8 cellular contexts compared by ENCODE assay signal in the genomic region with DNA sequence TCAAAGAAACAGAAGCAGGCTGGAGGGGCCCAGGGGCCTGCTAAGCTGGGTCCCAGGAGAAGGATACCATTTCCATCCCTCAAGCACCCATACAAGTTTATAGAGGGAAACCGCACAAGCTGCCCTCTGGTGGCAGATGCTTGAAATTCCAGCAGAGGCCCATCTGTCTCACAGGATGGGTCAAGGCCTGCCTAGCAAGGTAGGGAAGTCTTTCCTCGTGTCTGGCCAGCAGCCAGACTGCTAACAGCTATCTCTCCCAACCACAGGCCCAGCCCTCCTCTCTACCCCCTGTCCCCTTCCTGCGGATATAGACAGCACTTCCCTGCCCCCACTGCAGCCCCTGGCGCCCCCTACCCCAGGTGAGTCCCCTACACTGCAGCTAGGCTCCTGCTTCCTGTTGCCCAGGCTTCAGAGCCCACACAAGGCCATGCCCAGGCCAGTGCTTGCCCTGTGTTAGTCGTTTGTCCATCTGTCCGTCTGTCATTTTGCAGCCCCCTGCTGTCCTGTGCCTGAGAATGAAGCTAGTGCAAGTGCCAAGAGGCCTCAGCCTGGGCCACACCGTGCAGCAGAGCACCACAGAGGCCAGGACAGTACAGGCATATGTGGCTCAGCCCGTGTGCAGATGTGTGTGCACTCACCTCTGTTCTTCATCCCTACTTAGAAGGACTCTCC. TPM values are rescaled to one million over a fixed set of nuclear protein-coding genes. Genes with fewer than 3 reads are reported as not detected.
A peak's percentile ranks its signal among the peaks of the same experiment; 100 is the strongest.
DNase-seq lines count a peak whose midpoint lies in the region; ATAC-seq, FAIRE-seq and TF ChIP-seq lines count a peak whose summit lies in the region.

No MANE protein-coding gene starts in this region.

- no peak overlapping the region for H3K9ac ChIP-seq in GM23248

- no peaks in the 10 kb centered on the region for H3K9me3 ChIP-seq in GM23248 (ENCODE audit: low read depth)

- H3K36me3 ChIP-seq in GM23248 (ENCODE audit: low read depth), result peaks cover 9% of the 10 kb centered on the region

- DNase-seq in D721Med (ENCODE audit: insufficient read length, low spot score), result no peak
- peak; percentile 83 for DNase-seq in GM23248
- DNase-seq in NCI-H1694 treated with DMSO at 0.1 percent for 48 hours (lab: John Stamatoyannopoulos, UW), result peak; percentile 64
- peak; percentile 72 for DNase-seq in UCSD-AML1 (lab: John Stamatoyannopoulos, UW; ENCODE audit: unreplicated experiment)
- peak; percentile 39 to 57 for DNase-seq in central memory CD8-positive, alpha-beta T cell (ENCODE audit: low spot score in 2 of 2)
- peak; percentile 58 for DNase-seq in kidney glomerular epithelial cell (lab: John Stamatoyannopoulos, UW)
- peak; percentile 51 to 78 for DNase-seq in stimulated activated effector memory CD8-positive, alpha-beta T cell treated with anti-CD3 and anti-CD28 coated beads, Interleukin-12 subunit alpha, Interleukin-12 subunit beta, amount 100 ng/mL, for 72 hours (ENCODE audit: low spot score in 2 of 2)

- in situ Hi-C loops in GM23248 (cut with MboI), result loop anchor here (5.0 kb wide), 1 partner anchor 98 kb away; no protein-coding TSS in a partner anchor

- peak; percentile 61 for ATAC-seq in central memory CD8-positive, alpha-beta T cell (replicated peaks; ENCODE audit: extremely low read depth, poor library complexity, severe bottlenecking)
- peak; percentile 59 for ATAC-seq in stimulated activated effector memory CD8-positive, alpha-beta T cell treated with anti-CD3 and anti-CD28 coated beads, Interleukin-12 subunit alpha, Interleukin-12 subunit beta, amount 100 ng/mL, for 72 hours
- no peak for ATAC-seq in GM18870 (IDR thresholded peaks at IDR 0.05; ENCODE audit: unreplicated experiment)

- peak; percentile 63 for TF ChIP-seq CTCF in D721Med (IDR thresholded peaks at IDR 0.05; ENCODE audit: insufficient read depth, missing control alignments)

- no peaks in the 10 kb centered on the region for H3K27me3 ChIP-seq in GM23248 (replicated peaks; ENCODE audit: insufficient read depth)

- peaks cover 10% of the 10 kb centered on the region; the same call in 1 of the 2 replicates for H3F3A ChIP-seq in GM23248 (ENCODE audit: insufficient read depth)

- H3K36me3 Mint-ChIP-seq in central memory CD8-positive, alpha-beta T cell (ENCODE audit: insufficient read depth), result peaks cover 80% of the 10 kb centered on the region
- peaks cover 65% of the 10 kb centered on the region for H3K36me3 Mint-ChIP-seq in stimulated activated effector memory CD8-positive, alpha-beta T cell treated with anti-CD3 and anti-CD28 coated beads, Interleukin-12 subunit alpha, Interleukin-12 subunit beta, amount 100 ng/mL, for 72 hours

- H3K4me3 ChIP-seq in GM23248, result no peak overlapping the region

- no peaks in the 10 kb centered on the region for H4K20me1 ChIP-seq in GM23248 (ENCODE audit: insufficient read depth)

- no peak overlapping the region for H2AFZ ChIP-seq in GM23248

- peaks cover 67% of the 10 kb centered on the region for H3K4me1 Mint-ChIP-seq in central memory CD8-positive, alpha-beta T cell
- H3K4me1 Mint-ChIP-seq in stimulated activated effector memory CD8-positive, alpha-beta T cell treated with anti-CD3 and anti-CD28 coated beads, Interleukin-12 subunit alpha, Interleukin-12 subunit beta, amount 100 ng/mL, for 72 hours, result peaks cover 74% of the 10 kb centered on the region

- H3K9me3 Mint-ChIP-seq in central memory CD8-positive, alpha-beta T cell, result no peaks in the 10 kb centered on the region
- no peaks in the 10 kb centered on the region for H3K9me3 Mint-ChIP-seq in stimulated activated effector memory CD8-positive, alpha-beta T cell treated with anti-CD3 and anti-CD28 coated beads, Interleukin-12 subunit alpha, Interleukin-12 subunit beta, amount 100 ng/mL, for 72 hours

- peak overlapping the region; percentile 85 for H3K27ac Mint-ChIP-seq in central memory CD8-positive, alpha-beta T cell (ENCODE audit: low read depth)
- peak overlapping the region; percentile 53 for H3K27ac Mint-ChIP-seq in stimulated activated effector memory CD8-positive, alpha-beta T cell treated with anti-CD3 and anti-CD28 coated beads, Interleukin-12 subunit alpha, Interleukin-12 subunit beta, amount 100 ng/mL, for 72 hours

- H3K4me2 ChIP-seq in GM23248 (ENCODE audit: unreplicated experiment), result no peak overlapping the region

- no peak for FAIRE-seq in D721Med (lab: Jason Lieb, UNC)

- H3K4me3 Mint-ChIP-seq in central memory CD8-positive, alpha-beta T cell, result no peak overlapping the region
- no peak overlapping the region for H3K4me3 Mint-ChIP-seq in stimulated activated effector memory CD8-positive, alpha-beta T cell treated with anti-CD3 and anti-CD28 coated beads, Interleukin-12 subunit alpha, Interleukin-12 subunit beta, amount 100 ng/mL, for 72 hours

- H3K9me2 ChIP-seq in GM23248 (ENCODE audit: insufficient read depth), result no peaks in the 10 kb centered on the region

- H3K27me3 Mint-ChIP-seq in central memory CD8-positive, alpha-beta T cell, result no peaks in the 10 kb centered on the region

- 30 to 35% methylated on average over 7 to 8 of the region's 8 CpGs for WGBS in GM23248 (ENCODE audit: low coverage in 1 of 2, low lambda C conversion rate in 2 of 2, missing lambda C conversion rate in 2 of 2), 2 experiments

- H3K79me2 ChIP-seq in GM23248 (ENCODE audit: insufficient read depth), result peaks cover 58% of the 10 kb centered on the region

- peaks cover 19% of the 10 kb centered on the region for H3K4me1 ChIP-seq in GM23248 (ENCODE audit: insufficient read depth)

- no peak overlapping the region for H3K27ac ChIP-seq in GM23248

RNA-seq across cellular contexts. Expression of gene TCF7, which starts 26.2 kb away (rescaled TPM):
- total RNA-seq in GM23248 (2014; rRNA removed; shearing (Covaris generic)), result 1.4 and 2.5 TPM in 2 replicates
- polyA plus RNA-seq in GM23248 (2016; fragmentation: Nextera tagmentation; extraction: Ambion mirVana), result 2.4 and 2.7 TPM in 2 replicates

RNA-seq across cellular contexts. Expression of gene SKP1, which starts 36.1 kb away (rescaled TPM):
- total RNA-seq in GM23248 (2014; rRNA removed; shearing (Covaris generic)), result 238 and 245 TPM in 2 replicates
- 1,125 and 1,145 TPM in 2 replicates for polyA plus RNA-seq in GM23248 (2016; fragmentation: Nextera tagmentation; extraction: Ambion mirVana)
